In genomic region chr7:45416846-45417245, GRCh38 we compare ENCODE assay signal across 32 cellular contexts.
DNase-seq lines count a peak whose midpoint lies in the region; ATAC-seq, FAIRE-seq and TF ChIP-seq lines count a peak whose summit lies in the region.
"Had no signal": no experiment of that assay in that cellular context is flagged by ENCODE, and none has a peak within 500 bp of the region (broad histone marks: within the 10 kb centered on the region; RNA-seq: fewer than 3 reads in every experiment).

No MANE protein-coding gene starts in this region.

- H3K79me2 ChIP-seq in K562 (ENCODE audit: control insufficient read depth, insufficient read depth, low read length) = no peaks in the 10 kb centered on the region
- H3K79me2 ChIP-seq in smooth muscle cell (ENCODE audit: low read depth) = no peaks in the 10 kb centered on the region

- H3K4ac ChIP-seq in mesenchymal stem cell (ENCODE audit: low read depth in 1 of 2, low read length in 2 of 2) = no peak overlapping the region

- no peak overlapping the region for H3K14ac ChIP-seq in mesenchymal stem cell (ENCODE audit: low read length in 2 of 2)

- H2AFZ ChIP-seq in K562 (ENCODE audit: low read depth, low read length) (no peak overlapping the region), smooth muscle cell (ENCODE audit: low read depth) (no peak overlapping the region), mesenchymal stem cell (ENCODE audit: low read depth, low read length) (no peak overlapping the region)

- H3F3A ChIP-seq in smooth muscle cell (ENCODE audit: low read depth) = no peaks in the 10 kb centered on the region

- TF ChIP-seq CTCF in K562 (IDR thresholded peaks at IDR 0.05 in 2 of 3, conservative IDR thresholded peaks at IDR 0.05 in 1 of 3; ENCODE audit: insufficient read depth in 2 of 3, low read depth in 1 of 3, low read length in 3 of 3) = no peak
- no peak for TF ChIP-seq CTCF in smooth muscle cell (IDR thresholded peaks at IDR 0.05; ENCODE audit: borderline replicate concordance, insufficient read depth, poor library complexity, severe bottlenecking)

- FAIRE-seq in K562 (lab: Jason Lieb, UNC) = no peak

- intact Hi-C loops in K562 (cut with micrococcal nuclease) = no loop called here

- no peak overlapping the region for H3K27ac ChIP-seq in K562 (ENCODE audit: extremely low read depth, low read depth, low read length)
- H3K27ac ChIP-seq in smooth muscle cell (ENCODE audit: low read depth) = no peak overlapping the region
- no peak overlapping the region for H3K27ac ChIP-seq in mesenchymal stem cell (ENCODE audit: low read length, poor library complexity, severe bottlenecking)
- H3K27ac ChIP-seq: ascending aorta, C4-2B, cardiac muscle cell, coronary artery, upper lobe of right lung, WERI-Rb-1 had no signal

- no peaks in the 10 kb centered on the region for H3K79me1 ChIP-seq in mesenchymal stem cell (replicated peaks; ENCODE audit: low read length, poor library complexity, severe bottlenecking)

- H2AK5ac ChIP-seq in mesenchymal stem cell (ENCODE audit: low read length, severe bottlenecking) = no peak overlapping the region

- no peak for TF ChIP-seq POLR2A in K562 (conservative IDR thresholded peaks at IDR 0.05)

- H3K4me3 ChIP-seq in K562 (no peak overlapping the region), smooth muscle cell (no peak overlapping the region), mesenchymal stem cell (ENCODE audit: insufficient read depth in 1 of 2, low read depth in 1 of 2, low read length in 2 of 2) (no peak overlapping the region)
- H3K4me3 ChIP-seq: ascending aorta, cardiac muscle cell, coronary artery, upper lobe of right lung had no signal

- ATAC-seq in GM19351 (IDR thresholded peaks at IDR 0.05; ENCODE audit: unreplicated experiment) = peak; percentile 86
- peak; percentile 72 for ATAC-seq in HG02884 (IDR thresholded peaks at IDR 0.05; ENCODE audit: unreplicated experiment)
- no peak for ATAC-seq in K562
- ATAC-seq: left colon; natural killer cell treated with Interleukin-12 subunit alpha and Interleukin-12 subunit beta and Interleukin-15 and Interleukin-18, amount 100 ng/mL, for 72 hours; stimulated activated effector memory CD8-positive, alpha-beta T cell treated with anti-CD3 and anti-CD28 coated beads, Interleukin-12 subunit alpha, Interleukin-12 subunit beta, amount 100 ng/mL, for 72 hours; upper lobe of right lung had no signal

- no peaks in the 10 kb centered on the region for H3K9me1 ChIP-seq in K562 (ENCODE audit: control insufficient read depth, insufficient read depth, low read length)

- no peak for TF ChIP-seq RAD21 in K562 (CRISPR knock-in tag; conservative IDR thresholded peaks at IDR 0.05 in 1 of 2, IDR thresholded peaks at IDR 0.05 in 1 of 2)

- no TSS peak for BruUV-seq in K562 (replicated peaks; lab: Mats Ljungman, UMichigan)

- 0% methylated on average over 1 of the region's 1 CpG for WGBS in K562 (ENCODE audit: insufficient coverage, low coverage, missing lambda C conversion rate)
- 91% methylated on average over 1 of the region's 1 CpG for WGBS in smooth muscle cell (ENCODE audit: low lambda C conversion rate)
- 100% methylated on average over 1 of the region's 1 CpG for WGBS in mesenchymal stem cell

- CTCF ChIA-PET in K562 (lab: Yijun Ruan, JAX; ENCODE audit: low intra/inter-chr PET ratio) = no interaction called here

- DNase-seq in NOMO-1 (lab: John Stamatoyannopoulos, UW; ENCODE audit: unreplicated experiment in 2 of 2) = peak; percentile 80
- no peak for DNase-seq in K562 (ENCODE audit: extremely low read depth in 1 of 4, low spot score in 3 of 4)
- DNase-seq in NCI-H226 = no peak
- DNase-seq in smooth muscle cell (lab: John Stamatoyannopoulos, UW; ENCODE audit: unreplicated experiment) = no peak
- no peak for DNase-seq in mesenchymal stem cell
- DNase-seq: activated CD4-positive, alpha-beta T cell treated with anti-CD3 and anti-CD28 coated beads, Interleukin-2, amount 10 ng/mL, durations not matched to agents 7 days and 5 days; activated T-cell treated with anti-CD3 and anti-CD28 coated beads, Interleukin-2, amount 50 U/mL, for 1 hour; COR-L47; DMS53; effector memory CD4-positive, alpha-beta T cell; H9; hypothalamus; immature natural killer cell; Kasumi-1; left colon; mammary epithelial cell; NCI-H1092 treated with DMSO at 0.1 percent for 48 hours; NCI-H187; NCI-H2171; NCI-H510A; Right ventricle myocardium superior; T1000; upper lobe of right lung; WERI-Rb-1 had no signal

- H2BK5ac ChIP-seq in mesenchymal stem cell (ENCODE audit: low read depth, low read length, poor library complexity, severe bottlenecking) = no peak overlapping the region

- no peak overlapping the region for H4K91ac ChIP-seq in mesenchymal stem cell (ENCODE audit: low read length)

- H3K4me2 ChIP-seq in K562 (ENCODE audit: insufficient read depth, low read length) (no peak overlapping the region), smooth muscle cell (no peak overlapping the region), mesenchymal stem cell (ENCODE audit: low read length, poor library complexity, severe bottlenecking) (no peak overlapping the region)

- TF ChIP-seq EP300 in K562 (IDR thresholded peaks at IDR 0.05; ENCODE audit: low read length) = no peak

- no peak overlapping the region for H3K23ac ChIP-seq in mesenchymal stem cell (ENCODE audit: low read length in 2 of 2)

- H2BK15ac ChIP-seq in mesenchymal stem cell (ENCODE audit: low read depth, poor library complexity, severe bottlenecking) = no peak overlapping the region

- no peak overlapping the region for H2BK120ac ChIP-seq in mesenchymal stem cell (ENCODE audit: low read depth, low read length)

- POLR2A ChIA-PET in K562 (lab: Yijun Ruan, JAX) = no interaction called here

- in situ Hi-C loops in K562 (cut with MboI) = no loop called here

- H4K20me1 ChIP-seq in K562 (replicated peaks; ENCODE audit: control insufficient read depth, insufficient read depth, low read length) = no peaks in the 10 kb centered on the region
- H4K20me1 ChIP-seq in smooth muscle cell (ENCODE audit: low read depth) = no peaks in the 10 kb centered on the region

- H3K27me3 ChIP-seq in K562 (ENCODE audit: control insufficient read depth in 2 of 2, insufficient read depth in 2 of 2, low read length in 2 of 2) = no peaks in the 10 kb centered on the region
- H3K27me3 ChIP-seq in smooth muscle cell (ENCODE audit: low read depth) = peaks cover 3% of the 10 kb centered on the region
- no peaks in the 10 kb centered on the region for H3K27me3 ChIP-seq in mesenchymal stem cell (ENCODE audit: control insufficient read depth in 1 of 2, insufficient read depth in 1 of 2, low read length in 2 of 2)
- H3K27me3 ChIP-seq: ascending aorta, cardiac muscle cell, upper lobe of right lung had no signal

- H3K9ac ChIP-seq in K562 (ENCODE audit: insufficient read depth in 1 of 2, low read depth in 2 of 2, low read length in 2 of 2) = no peak overlapping the region
- H3K9ac ChIP-seq in smooth muscle cell (ENCODE audit: low read depth) = no peak overlapping the region
- no peak overlapping the region for H3K9ac ChIP-seq in mesenchymal stem cell (ENCODE audit: low read length)

- no peaks in the 10 kb centered on the region for H3K4me1 ChIP-seq in K562 (replicated peaks in 1 of 2; ENCODE audit: control insufficient read depth in 2 of 2, insufficient read depth in 2 of 2, low read length in 2 of 2)
- no peaks in the 10 kb centered on the region for H3K4me1 ChIP-seq in smooth muscle cell (ENCODE audit: low read depth)
- no peaks in the 10 kb centered on the region for H3K4me1 ChIP-seq in mesenchymal stem cell (ENCODE audit: control insufficient read depth, insufficient read depth, low read depth, low read length)
- H3K4me1 ChIP-seq: ascending aorta, upper lobe of right lung had no signal

- H3K18ac ChIP-seq in mesenchymal stem cell (ENCODE audit: low read depth in 1 of 2, low read length in 2 of 2) = no peak overlapping the region

- H3K9me3 ChIP-seq in K562 (replicated peaks; ENCODE audit: control insufficient read depth, insufficient read depth, low read depth, low read length) (no peaks in the 10 kb centered on the region), smooth muscle cell (replicated peaks; ENCODE audit: low read depth) (no peaks in the 10 kb centered on the region), mesenchymal stem cell (ENCODE audit: control insufficient read depth, low read length) (peaks cover 4% of the 10 kb centered on the region)
- H3K9me3 ChIP-seq: ascending aorta, upper lobe of right lung had no signal

- H4K8ac ChIP-seq in mesenchymal stem cell (ENCODE audit: low read length) = no peak overlapping the region

- no peaks in the 10 kb centered on the region for H3K36me3 ChIP-seq in K562 (ENCODE audit: control insufficient read depth, insufficient read depth, low read length)
- H3K36me3 ChIP-seq in smooth muscle cell (ENCODE audit: low read depth) = no peaks in the 10 kb centered on the region
- no peaks in the 10 kb centered on the region for H3K36me3 ChIP-seq in mesenchymal stem cell (ENCODE audit: control insufficient read depth in 1 of 2, insufficient read depth in 2 of 2, low read depth in 1 of 2, low read length in 2 of 2)
- H3K36me3 ChIP-seq: ascending aorta, cardiac muscle cell, upper lobe of right lung, WERI-Rb-1 had no signal

- no peak overlapping the region for H2BK12ac ChIP-seq in mesenchymal stem cell (ENCODE audit: low read length in 2 of 2)

TF ChIP-seq in K562, 482 proteins besides CTCF, POLR2A, EP300 and RAD21:
- TF ChIP-seq CEBPB (tag; IDR thresholded peaks at IDR 0.05) (peak; percentile 25; the same call in 1 of the 2 replicates), MYNN (IDR thresholded peaks at IDR 0.05) (no peak), MYNN (CRISPR knock-in tag; IDR thresholded peaks at IDR 0.05) (no peak), TFE3 (CRISPR knock-in tag; IDR thresholded peaks at IDR 0.05) (no peak)

Comparison
In these comparisons a context has a peak if more than half of its experiments do, and no peak if none do; other contexts are left out.
1. DNase-seq: peak in NOMO-1 (2 of 2); none in K562 (0 of 4), NCI-H226 (single experiment), smooth muscle cell (single experiment) and mesenchymal stem cell (single experiment).